11 cellular contexts compared by ENCODE assay signal in the genomic region with DNA sequence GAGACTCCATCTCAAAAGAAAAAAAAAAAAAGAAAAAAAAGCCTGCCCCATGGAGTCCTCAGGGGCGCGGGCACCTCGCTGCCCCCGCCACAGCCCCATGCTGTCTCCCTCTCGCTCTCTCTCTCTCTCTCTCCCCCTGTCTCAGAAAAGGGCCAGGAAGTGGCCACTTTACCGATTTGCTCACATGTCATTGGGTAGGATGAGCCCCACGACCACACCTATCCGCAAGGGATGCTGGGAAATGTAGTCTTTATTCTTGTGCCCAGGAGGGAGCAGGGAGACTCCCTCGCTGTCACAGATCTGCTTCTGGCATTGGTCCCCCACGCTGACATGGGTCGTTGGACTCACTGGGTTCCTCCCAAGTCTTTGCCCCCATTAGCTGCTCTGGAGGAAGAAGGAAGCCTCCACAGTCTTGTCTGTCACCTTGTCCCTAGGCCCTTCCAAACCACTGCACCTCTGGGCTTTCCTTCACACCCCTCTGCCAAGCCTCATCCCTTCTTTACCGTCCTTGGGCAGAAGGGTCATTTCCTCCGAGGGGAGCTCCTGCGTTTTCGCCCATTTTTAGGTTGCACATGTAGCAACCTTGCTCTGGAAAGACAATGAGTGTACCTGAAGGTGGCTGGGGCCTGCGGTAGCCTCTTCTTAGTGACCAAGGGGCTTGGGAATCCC. TPM values are rescaled to one million over a fixed set of nuclear protein-coding genes. Genes with fewer than 3 reads are reported as not detected.
A peak's percentile ranks its signal among the peaks of the same experiment; 100 is the strongest.
DNase-seq lines count a peak whose midpoint lies in the region; ATAC-seq, FAIRE-seq and TF ChIP-seq lines count a peak whose summit lies in the region.
"Had no signal": no experiment of that assay in that cellular context is flagged by ENCODE, and none has a peak within 500 bp of the region (broad histone marks: within the 10 kb centered on the region; RNA-seq: fewer than 3 reads in every experiment).

No MANE protein-coding gene starts in this region.

- in situ Hi-C loops in HepG2 (cut with HindIII; ENCODE audit: extremely low pct_ligation_motif_present, low pct_unique_long_range_greater_than_20kb): no loop called here

- no TSS peak for BruUV-seq in HepG2 (replicated peaks; lab: Mats Ljungman, UMichigan)

- no peaks in the 10 kb centered on the region for H4K20me1 ChIP-seq in HepG2 (ENCODE audit: insufficient read depth, low read length)
- no peaks in the 10 kb centered on the region for H4K20me1 ChIP-seq in hepatocyte (ENCODE audit: insufficient read depth, poor library complexity, severe bottlenecking)

- 89% methylated on average over 15 of the region's 16 CpGs for WGBS in HepG2 (ENCODE audit: low lambda C conversion rate)
- 84% methylated on average over 16 of the region's 16 CpGs for WGBS in hepatocyte (ENCODE audit: low lambda C conversion rate, missing lambda C conversion rate)

- H3K36me3 ChIP-seq in HepG2 (replicated peaks in 1 of 2; ENCODE audit: control insufficient read depth in 1 of 2, insufficient read depth in 2 of 2, low read length in 2 of 2) (no peaks in the 10 kb centered on the region), hepatocyte (replicated peaks; ENCODE audit: insufficient read depth, low read depth) (no peaks in the 10 kb centered on the region)

- H3K27me3 ChIP-seq in HepG2 (ENCODE audit: control insufficient read depth in 1 of 2, insufficient read depth in 2 of 2, low read length in 2 of 2): no peaks in the 10 kb centered on the region
- H3K27me3 ChIP-seq in hepatocyte: no peaks in the 10 kb centered on the region

- no peak for TF ChIP-seq POLR2A in GM12892 (IDR thresholded peaks at IDR 0.05; ENCODE audit: low read depth, low read length)
- no peak for TF ChIP-seq POLR2A in HepG2 (IDR thresholded peaks at IDR 0.05; ENCODE audit: insufficient read depth in 1 of 2, low read depth in 2 of 2, low read length in 2 of 2)

- H3K36me3 Mint-ChIP-seq in T-helper 17 cell (ENCODE audit: low read depth): no peaks in the 10 kb centered on the region
- H3K36me3 Mint-ChIP-seq: mesothelial cell of epicardium had no signal

- H3K27ac ChIP-seq in HepG2 (ENCODE audit: extremely low read length, insufficient read depth, low read length): no peak overlapping the region
- no peak overlapping the region for H3K27ac ChIP-seq in hepatocyte

- CTCF ChIA-PET in HepG2 (lab: Yijun Ruan, JAX; ENCODE audit: low intra/inter-chr PET ratio, low total read pairs): no interaction called here

- H3K4me3 ChIP-seq in HepG2 (replicated peaks in 1 of 3; ENCODE audit: insufficient read depth in 1 of 3, low read depth in 2 of 3, low read length in 3 of 3) (no peak overlapping the region), hepatocyte (no peak overlapping the region)

- no peaks in the 10 kb centered on the region for H3K9me3 ChIP-seq in T-helper 17 cell (ENCODE audit: control insufficient read depth, low read length, poor library complexity, severe bottlenecking)
- H3K9me3 ChIP-seq in HepG2 (ENCODE audit: low read length): peaks cover 6% of the 10 kb centered on the region; the same call in 1 of the 2 replicates
- H3K9me3 ChIP-seq in hepatocyte (ENCODE audit: low read depth): no peaks in the 10 kb centered on the region

- peak; percentile 84 for ATAC-seq in T-helper 17 cell
- no peak for ATAC-seq in HepG2
- no peak for ATAC-seq in left colon

- peak overlapping the region; percentile 12 for H3K27ac Mint-ChIP-seq in T-helper 17 cell
- H3K27ac Mint-ChIP-seq: mesothelial cell of epicardium had no signal

- no peak overlapping the region for H3K4me2 ChIP-seq in HepG2 (ENCODE audit: low read depth, low read length)
- no peak overlapping the region for H3K4me2 ChIP-seq in hepatocyte

- TF ChIP-seq CTCF in HepG2 (CRISPR knock-in tag; IDR thresholded peaks at IDR 0.05): no peak
- TF ChIP-seq CTCF in hepatocyte (IDR thresholded peaks at IDR 0.05; ENCODE audit: poor library complexity): no peak

- peaks cover 22% of the 10 kb centered on the region for H3K4me1 ChIP-seq in HepG2 (ENCODE audit: insufficient read depth, low read length)
- H3K4me1 ChIP-seq in hepatocyte (ENCODE audit: insufficient read depth): no peaks in the 10 kb centered on the region

- TF ChIP-seq RAD21 in HepG2 (CRISPR knock-in tag; IDR thresholded peaks at IDR 0.05): no peak

- peak overlapping the region; percentile 5 for H3K4me3 Mint-ChIP-seq in T-helper 17 cell
- H3K4me3 Mint-ChIP-seq: mesothelial cell of epicardium had no signal

- intact Hi-C loops in HepG2 (cut with micrococcal nuclease; ENCODE audit: unreplicated experiment): no loop called here
- intact Hi-C loops in left colon (cut with DNase I, micrococcal nuclease): no loop called here

- POLR2A ChIA-PET in HepG2 (lab: Yijun Ruan, JAX): no interaction called here

- FAIRE-seq in GM12892 (lab: Jason Lieb, UNC) (no peak), HepG2 (lab: Jason Lieb, UNC) (no peak)
- FAIRE-seq: colon, GM18507 had no signal

- H2AFZ ChIP-seq in HepG2 (ENCODE audit: low read length) (no peak overlapping the region), hepatocyte (no peak overlapping the region)

- peaks cover 6% of the 10 kb centered on the region for H3K27me3 Mint-ChIP-seq in T-helper 17 cell

- DNase-seq in NCI-H345 (lab: John Stamatoyannopoulos, UW) (peak; percentile 26), NCI-H345 treated with DMSO at 0.1 percent for 48 hours (lab: John Stamatoyannopoulos, UW; ENCODE audit: unreplicated experiment) (no peak), GM12892 (ENCODE audit: insufficient read length) (peak; percentile 33), T-helper 17 cell (no peak), HepG2 (ENCODE audit: low spot score) (peak; percentile 31), NOMO-1 treated with dmso at 0.1 percent for 144 hours (lab: John Stamatoyannopoulos, UW; ENCODE audit: unreplicated experiment) (no peak), hepatocyte (ENCODE audit: low spot score) (no peak), left colon (no peak)

- peaks cover 5% of the 10 kb centered on the region for H3K4me1 Mint-ChIP-seq in T-helper 17 cell
- H3K4me1 Mint-ChIP-seq: mesothelial cell of epicardium had no signal

- H3K9ac ChIP-seq in HepG2 (ENCODE audit: insufficient read depth, low read depth, low read length): no peak overlapping the region

- H3K9me2 ChIP-seq in hepatocyte (replicated peaks; ENCODE audit: insufficient read depth): no peaks in the 10 kb centered on the region

- no peak for TF ChIP-seq EP300 in HepG2 (IDR thresholded peaks at IDR 0.05; ENCODE audit: low read depth in 2 of 2, low read length in 2 of 2)
- no peak for TF ChIP-seq EP300 in HepG2 (CRISPR knock-in tag; IDR thresholded peaks at IDR 0.05; ENCODE audit: borderline replicate concordance)

- H3K79me2 ChIP-seq in HepG2 (ENCODE audit: insufficient read depth, low read length) (no peaks in the 10 kb centered on the region), hepatocyte (no peaks in the 10 kb centered on the region)

RNA-seq across cellular contexts. Expression of gene GJD3, which starts 6.9 kb away (rescaled TPM):
- not detected for polyA plus RNA-seq in GM12892 (2012; ENCODE audit: missing spikeins)
- total RNA-seq in T-helper 17 cell (not detected), HepG2 (2016; rRNA removed; fragmentation: Illumina TruSeq; extraction: Trizol) (not detected in 2 replicates), hepatocyte (0.47 TPM in 1 of 2 replicates, not detected in the other), left colon (under 1 TPM; 0.34 to 0.81 TPM)
- total RNA-seq in HepG2 (2016; cell fraction: cytosol; rRNA removed; fragmentation: Illumina TruSeq; extraction: Trizol; ENCODE audit: low read depth): not detected in 2 replicates
- not detected in 2 replicates for total RNA-seq in HepG2 (2016; cell fraction: insoluble cytoplasmic fraction; rRNA removed; fragmentation: Illumina TruSeq; extraction: Trizol)
- not detected in 2 replicates for total RNA-seq in HepG2 (2016; cell fraction: membrane; rRNA removed; fragmentation: Illumina TruSeq; extraction: Trizol)
- total RNA-seq in HepG2 (2016; cell fraction: nucleus; rRNA removed; fragmentation: Illumina TruSeq; extraction: Trizol): not detected in 2 replicates
- polyA plus RNA-seq in HepG2 (2011; rRNA removed) (not detected in 2 replicates), hepatocyte (3.3 and 3.8 TPM in 2 replicates)
- not detected in 2 replicates for polyA plus RNA-seq in HepG2 (2011; cell fraction: cytosol; rRNA removed)
- polyA plus RNA-seq in HepG2 (2011; cell fraction: nucleus; rRNA removed): not detected in 2 replicates
- polyA plus RNA-seq in HepG2 (2012): not detected in 2 replicates
- polyA plus RNA-seq in HepG2 (2016; cell fraction: cytosol; fragmentation: Illumina TruSeq; extraction: Trizol; ENCODE audit: low read depth): not detected in 2 replicates
- polyA plus RNA-seq in HepG2 (2016; cell fraction: insoluble cytoplasmic fraction; fragmentation: Illumina TruSeq; extraction: Trizol; ENCODE audit: low read depth): not detected in 2 replicates
- not detected in 2 replicates for polyA plus RNA-seq in HepG2 (2016; cell fraction: membrane; fragmentation: Illumina TruSeq; extraction: Trizol; ENCODE audit: low read depth)
- not detected in 2 replicates for polyA plus RNA-seq in HepG2 (2016; cell fraction: nucleus; fragmentation: Illumina TruSeq; extraction: Trizol; ENCODE audit: insufficient read depth, low read depth)
- polyA minus RNA-seq in HepG2 (2011; rRNA and poly(A)+ RNA removed; ENCODE audit: low replicate concordance): not detected in 2 replicates
- polyA minus RNA-seq in HepG2 (2011; cell fraction: cytosol; rRNA and poly(A)+ RNA removed): not detected in 2 replicates
- not detected in 2 replicates for polyA minus RNA-seq in HepG2 (2011; cell fraction: nucleus; rRNA and poly(A)+ RNA removed)
- total RNA-seq: mesothelial cell of epicardium had no signal

RNA-seq across cellular contexts. Expression of gene TOP2A, which starts 46.3 kb away (rescaled TPM):
- polyA plus RNA-seq in GM12892 (2012; ENCODE audit: missing spikeins): 89.2 TPM
- total RNA-seq in T-helper 17 cell: 1 to 10 TPM; 4.1 to 6.4 TPM
- total RNA-seq in HepG2 (2016; rRNA removed; fragmentation: Illumina TruSeq; extraction: Trizol): 327 and 614 TPM in 2 replicates
- 35.7 and 38.5 TPM in 2 replicates for total RNA-seq in HepG2 (2016; cell fraction: cytosol; rRNA removed; fragmentation: Illumina TruSeq; extraction: Trizol; ENCODE audit: low read depth)
- total RNA-seq in HepG2 (2016; cell fraction: insoluble cytoplasmic fraction; rRNA removed; fragmentation: Illumina TruSeq; extraction: Trizol): 330 and 598 TPM in 2 replicates
- 112 and 128 TPM in 2 replicates for total RNA-seq in HepG2 (2016; cell fraction: membrane; rRNA removed; fragmentation: Illumina TruSeq; extraction: Trizol)
- 262 and 265 TPM in 2 replicates for total RNA-seq in HepG2 (2016; cell fraction: nucleus; rRNA removed; fragmentation: Illumina TruSeq; extraction: Trizol)
- polyA plus RNA-seq in HepG2 (2011; rRNA removed): 52.7 and 108 TPM in 2 replicates
- polyA plus RNA-seq in HepG2 (2011; cell fraction: cytosol; rRNA removed): 35.8 and 39.5 TPM in 2 replicates
- 38.5 and 46.3 TPM in 2 replicates for polyA plus RNA-seq in HepG2 (2011; cell fraction: nucleus; rRNA removed)
- polyA plus RNA-seq in HepG2 (2012): 78.9 and 178 TPM in 2 replicates
- polyA plus RNA-seq in HepG2 (2016; cell fraction: cytosol; fragmentation: Illumina TruSeq; extraction: Trizol; ENCODE audit: low read depth): 13.7 and 16.7 TPM in 2 replicates
- polyA plus RNA-seq in HepG2 (2016; cell fraction: insoluble cytoplasmic fraction; fragmentation: Illumina TruSeq; extraction: Trizol; ENCODE audit: low read depth): 406 and 447 TPM in 2 replicates
- 56.7 and 60.4 TPM in 2 replicates for polyA plus RNA-seq in HepG2 (2016; cell fraction: membrane; fragmentation: Illumina TruSeq; extraction: Trizol; ENCODE audit: low read depth)
- polyA plus RNA-seq in HepG2 (2016; cell fraction: nucleus; fragmentation: Illumina TruSeq; extraction: Trizol; ENCODE audit: insufficient read depth, low read depth): 324 and 347 TPM in 2 replicates
- 29.3 and 72.8 TPM in 2 replicates for polyA minus RNA-seq in HepG2 (2011; rRNA and poly(A)+ RNA removed; ENCODE audit: low replicate concordance)
- 58.4 and 82.8 TPM in 2 replicates for polyA minus RNA-seq in HepG2 (2011; cell fraction: cytosol; rRNA and poly(A)+ RNA removed)
- 83.2 and 96.0 TPM in 2 replicates for polyA minus RNA-seq in HepG2 (2011; cell fraction: nucleus; rRNA and poly(A)+ RNA removed)
- 36.9 and 37.4 TPM in 2 replicates for total RNA-seq in hepatocyte
- polyA plus RNA-seq in hepatocyte: 19.3 and 21.3 TPM in 2 replicates
- total RNA-seq in left colon: 10 to 100 TPM; 10.9 to 30.3 TPM

Comparison
In these comparisons a context has a peak if more than half of its experiments do, and no peak if none do; other contexts are left out.
1. DNase-seq: peak in NCI-H345 (single experiment), GM12892 (single experiment) and HepG2 (single experiment); none in NCI-H345 treated with DMSO at 0.1 percent for 48 hours (single experiment), T-helper 17 cell (0 of 3), NOMO-1 treated with dmso at 0.1 percent for 144 hours (single experiment), hepatocyte (single experiment) and left colon (0 of 2).